ENCODE assay signal across 8 cellular contexts in the genomic region with DNA sequence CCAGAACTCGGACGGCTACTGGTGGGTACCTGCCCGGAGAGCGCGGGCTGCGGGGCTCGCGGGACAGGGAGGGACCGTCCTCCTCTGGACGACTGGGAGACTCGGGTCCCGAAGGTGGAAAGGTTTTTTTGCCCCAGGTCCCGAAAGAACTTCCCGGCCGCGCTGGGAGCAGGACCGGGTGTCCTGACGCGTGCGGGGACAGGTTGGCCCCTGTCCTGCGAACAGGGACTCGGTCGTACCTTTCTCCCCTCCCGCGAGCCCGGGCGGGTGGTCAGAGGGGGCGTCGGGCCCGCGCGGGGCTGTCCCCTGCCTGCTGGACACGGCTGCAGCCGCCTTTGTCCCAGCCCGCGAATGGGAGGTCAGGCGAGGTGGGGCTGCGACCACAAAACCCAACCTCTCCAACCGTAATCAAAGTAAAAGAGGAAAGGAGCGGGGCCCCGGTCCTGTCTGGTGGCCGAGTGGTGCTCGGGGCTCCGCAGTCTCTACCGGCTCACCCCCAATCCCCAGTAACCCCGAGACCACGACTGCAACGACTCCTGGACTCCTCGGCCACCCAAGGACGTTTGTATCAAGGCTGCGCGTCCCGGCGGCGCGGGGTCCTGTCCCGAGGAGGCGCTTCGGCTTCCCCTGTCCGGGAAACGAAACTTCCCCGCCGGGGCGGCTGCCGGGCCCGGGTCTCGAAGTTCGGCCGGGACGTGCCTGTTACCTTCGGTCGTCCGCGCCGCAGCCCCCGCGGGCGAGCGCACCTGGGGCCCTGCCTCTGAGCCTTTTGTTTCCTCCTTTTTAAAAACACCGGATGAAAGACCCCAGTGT. TPM values are rescaled to one million over a fixed set of nuclear protein-coding genes. Genes with fewer than 3 reads are reported as not detected.
A peak's percentile ranks its signal among the peaks of the same experiment; 100 is the strongest.
DNase-seq lines count a peak whose midpoint lies in the region; ATAC-seq and TF ChIP-seq lines count a peak whose summit lies in the region.

No MANE protein-coding gene starts in this region.

- no peak for TF ChIP-seq POLR2A in heart left ventricle (IDR thresholded peaks at IDR 0.05)

- H3K4me3 ChIP-seq in AG04449 (ENCODE audit: low read depth, low read length) (peak overlapping the region; percentile 82), HAP-1 (peak overlapping the region; percentile 78), heart left ventricle (peak overlapping the region; percentile 59 to 83 (median 70))

- peak in 3 of 4 donors; percentile 2 to 20 (median 10) for ATAC-seq in heart left ventricle

- in situ Hi-C loops in HAP-1 (cut with MboI; ENCODE audit: low sequenced_read_pairs): no loop called here

- peaks cover 86% of the 10 kb centered on the region for H3K27me3 Mint-ChIP-seq in activated T-cell treated with anti-CD3 and anti-CD28 coated beads, Interleukin-2, amount 50 U/mL, for 24 hours
- no peaks in the 10 kb centered on the region for H3K27me3 Mint-ChIP-seq in progenitor cell of endocrine pancreas

- no peak for DNase-seq in AG04449 (ENCODE audit: low read depth, low spot score)
- DNase-seq in HAP-1 (ENCODE audit: low spot score in 2 of 2): peak; percentile 15 to 65
- peak; percentile 42 for DNase-seq in activated T-cell treated with anti-CD3 and anti-CD28 coated beads, Interleukin-2, amount 50 U/mL, for 24 hours
- DNase-seq in heart left ventricle: peak in 4 of 5 donors; percentile 21 to 37 (median 32)
- DNase-seq in progenitor cell of endocrine pancreas (ENCODE audit: low spot score, unreplicated experiment): peak; percentile 30
- no peak for DNase-seq in epidermal melanocyte (ENCODE audit: insufficient read length, low spot score)
- no peak for DNase-seq in stimulated activated CD4-positive, alpha-beta T cell treated with anti-CD3 and anti-CD28 coated beads, Interleukin-12 subunit alpha, Interleukin-12 subunit beta, amount 100 ng/mL, for 4 hours
- DNase-seq in NCI-H187 (lab: John Stamatoyannopoulos, UW): no peak

- POLR2A ChIA-PET in AG04449 (lab: Yijun Ruan, JAX): interaction anchor here (0.7 to 2.2 kb wide), 5 partner anchors 13 to 48 kb away, joined by 3 to 10 read pairs (median 5); a partner anchor contains a TSS

- intact Hi-C loops in heart left ventricle (cut with DNase I): loop anchor here in 7 of 10 donors (2.0 to 5.0 kb wide), 4 partner anchors 50 to 117 kb away; a partner anchor contains a TSS

- peak overlapping the region; percentile 78 for H3K4me3 Mint-ChIP-seq in activated T-cell treated with anti-CD3 and anti-CD28 coated beads, Interleukin-2, amount 50 U/mL, for 24 hours
- H3K4me3 Mint-ChIP-seq in progenitor cell of endocrine pancreas (ENCODE audit: low read depth): peak overlapping the region; percentile 94

- H3K9me3 Mint-ChIP-seq in activated T-cell treated with anti-CD3 and anti-CD28 coated beads, Interleukin-2, amount 50 U/mL, for 24 hours: no peaks in the 10 kb centered on the region
- no peaks in the 10 kb centered on the region for H3K9me3 Mint-ChIP-seq in progenitor cell of endocrine pancreas (ENCODE audit: low read depth)

- no peak overlapping the region for H3K27ac Mint-ChIP-seq in activated T-cell treated with anti-CD3 and anti-CD28 coated beads, Interleukin-2, amount 50 U/mL, for 24 hours
- peak overlapping the region; percentile 98 for H3K27ac Mint-ChIP-seq in progenitor cell of endocrine pancreas

- CTCF ChIA-PET in AG04449 (lab: Yijun Ruan, JAX): interaction anchor here (1.6 kb wide), 1 partner anchor 117 kb away, joined by 5 read pairs; no protein-coding TSS in a partner anchor

- WGBS in heart left ventricle, 4 donors: 0 to 1% (median 1%) methylated on average over 16 to 80 of the region's 80 CpGs

- H3K4me1 ChIP-seq in HAP-1: peaks cover 22% of the 10 kb centered on the region
- H3K4me1 ChIP-seq in heart left ventricle: peaks cover 0 to 28% (median 5%) of the 10 kb centered on the region in 12 donors

- no peaks in the 10 kb centered on the region for H3K27me3 ChIP-seq in HAP-1 (ENCODE audit: low read depth)
- H3K27me3 ChIP-seq in heart left ventricle: peaks cover 0 to 95% (median 35%) of the 10 kb centered on the region in 9 donors

- H3K36me3 ChIP-seq in HAP-1 (replicated peaks): no peaks in the 10 kb centered on the region
- H3K36me3 ChIP-seq in heart left ventricle: no peaks in the 10 kb centered on the region

- H3K27ac ChIP-seq in heart left ventricle: peak overlapping the region; percentile 81 to 97 (median 92)

- H3K9me3 ChIP-seq in HAP-1: no peaks in the 10 kb centered on the region
- H3K9me3 ChIP-seq in heart left ventricle: no peaks in the 10 kb centered on the region

- TF ChIP-seq CTCF in AG04449 (IDR thresholded peaks at IDR 0.05; ENCODE audit: insufficient read depth, low read length, missing control alignments): no peak
- no peak for TF ChIP-seq CTCF in heart left ventricle (IDR thresholded peaks at IDR 0.05)
- TF ChIP-seq CTCF in progenitor cell of endocrine pancreas (IDR thresholded peaks at IDR 0.05; ENCODE audit: unreplicated experiment): no peak

- peaks cover 10% of the 10 kb centered on the region for H3K4me1 Mint-ChIP-seq in activated T-cell treated with anti-CD3 and anti-CD28 coated beads, Interleukin-2, amount 50 U/mL, for 24 hours (ENCODE audit: low read depth)
- H3K4me1 Mint-ChIP-seq in progenitor cell of endocrine pancreas (ENCODE audit: low read depth): peaks cover 48% of the 10 kb centered on the region

- H3K36me3 Mint-ChIP-seq in activated T-cell treated with anti-CD3 and anti-CD28 coated beads, Interleukin-2, amount 50 U/mL, for 24 hours (ENCODE audit: low read depth): no peaks in the 10 kb centered on the region
- peaks cover 1% of the 10 kb centered on the region for H3K36me3 Mint-ChIP-seq in progenitor cell of endocrine pancreas (ENCODE audit: insufficient read depth)

RNA-seq across cellular contexts. Expression of a gene that starts 0.8 kb away (rescaled TPM):
- total RNA-seq in heart left ventricle: 100 to 1,000 TPM; 238 to 373 (median 337) TPM
- 100 to 1,000 TPM in 1 of 2 donors, 10 to 100 TPM in 1; 81.9 to 130 TPM for polyA plus RNA-seq in heart left ventricle
- total RNA-seq in progenitor cell of endocrine pancreas: 365 and 366 TPM in 2 replicates

RNA-seq across cellular contexts. Expression of a gene that starts 47.7 kb away (rescaled TPM):
- total RNA-seq in heart left ventricle: 10 to 100 TPM in 7 of 9 donors, 1 to 10 TPM in 2; 8.2 to 25.8 (median 13.3) TPM
- polyA plus RNA-seq in heart left ventricle: 10 to 100 TPM in 1 of 2 donors, 1 to 10 TPM in 1; 9.0 to 20.4 TPM
- total RNA-seq in progenitor cell of endocrine pancreas: 19.2 and 20.1 TPM in 2 replicates

Comparison
In these comparisons a context has a peak if more than half of its experiments do, and no peak if none do; other contexts are left out.
1. DNase-seq: peak in HAP-1 (2 of 2), activated T-cell treated with anti-CD3 and anti-CD28 coated beads, Interleukin-2, amount 50 U/mL, for 24 hours (single experiment), heart left ventricle (4 of 5) and progenitor cell of endocrine pancreas (single experiment); none in AG04449 (single experiment), epidermal melanocyte (single experiment), stimulated activated CD4-positive, alpha-beta T cell treated with anti-CD3 and anti-CD28 coated beads, Interleukin-12 subunit alpha, Interleukin-12 subunit beta, amount 100 ng/mL, for 4 hours (single experiment) and NCI-H187 (0 of 2).
2. Peak in every context shown above with its lines, with median percentiles within 50 percentile points of each other: H3K4me3 ChIP-seq.